ENCODE assay signal across 8 cellular contexts in genomic region chr3:54830658-54831057, GRCh38.
DNase-seq lines count a peak whose midpoint lies in the region; ATAC-seq and TF ChIP-seq lines count a peak whose summit lies in the region.

No MANE protein-coding gene starts in this region.

- no peak overlapping the region for H3K4ac ChIP-seq in trophoblast cell (ENCODE audit: low read depth, low read length)

- H3K4me3 Mint-ChIP-seq in brain: no peak overlapping the region

- no peak for TF ChIP-seq EP300 in suprapubic skin (IDR thresholded peaks at IDR 0.05)

- no peaks in the 10 kb centered on the region for H3K79me2 ChIP-seq in trophoblast cell (ENCODE audit: control insufficient read depth, insufficient read depth, low read length, poor library complexity)

- TF ChIP-seq CTCF in brain (conservative IDR thresholded peaks at IDR 0.05) (peak; percentile 36 to 62), suprapubic skin (IDR thresholded peaks at IDR 0.05) (peak in 1 of 2 donors; percentile 18), adrenal gland (IDR thresholded peaks at IDR 0.05) (peak in 3 of 6 experiments; percentile 29 to 50 (median 42))

- no peak for TF ChIP-seq POLR2A in suprapubic skin (IDR thresholded peaks at IDR 0.05)
- no peak for TF ChIP-seq POLR2A in adrenal gland (IDR thresholded peaks at IDR 0.05)

- H3K36me3 ChIP-seq in trophoblast cell (ENCODE audit: control insufficient read depth in 1 of 2, insufficient read depth in 2 of 2, low read length in 2 of 2): no peaks in the 10 kb centered on the region
- H3K36me3 ChIP-seq in suprapubic skin: no peaks in the 10 kb centered on the region
- H3K36me3 ChIP-seq in adrenal gland (replicated peaks in 1 of 2): no peaks in the 10 kb centered on the region

- no peak overlapping the region for H4K91ac ChIP-seq in trophoblast cell (ENCODE audit: low read depth, low read length)

- H3K23ac ChIP-seq in trophoblast cell (ENCODE audit: low read length): no peak overlapping the region

- H3K4me3 ChIP-seq in trophoblast cell (ENCODE audit: low read depth, low read length) (no peak overlapping the region), suprapubic skin (no peak overlapping the region), adrenal gland (no peak overlapping the region)

- peaks cover 2% of the 10 kb centered on the region for H3K4me1 Mint-ChIP-seq in brain

- peaks cover 4 to 20% (median 11%) of the 10 kb centered on the region in 5 experiments for H3K9me3 Mint-ChIP-seq in brain

- H3K27me3 ChIP-seq in trophoblast cell (ENCODE audit: insufficient read depth, low read length) (no peaks in the 10 kb centered on the region), suprapubic skin (no peaks in the 10 kb centered on the region), adrenal gland (no peaks in the 10 kb centered on the region)

- H3K4me2 ChIP-seq in trophoblast cell (ENCODE audit: low read length): no peak overlapping the region

- H3K27me3 Mint-ChIP-seq in brain: peaks cover 34% of the 10 kb centered on the region

- no peak overlapping the region for H4K12ac ChIP-seq in trophoblast cell (ENCODE audit: low read depth, low read length)

- H2BK120ac ChIP-seq in trophoblast cell (ENCODE audit: insufficient read depth, low read length, poor library complexity): no peak overlapping the region

- no peak overlapping the region for H2BK12ac ChIP-seq in trophoblast cell (ENCODE audit: low read length)

- H2AK5ac ChIP-seq in trophoblast cell (ENCODE audit: low read length): no peak overlapping the region

- no peak overlapping the region for H2BK5ac ChIP-seq in trophoblast cell (ENCODE audit: low read depth, low read length, poor library complexity)

- H3K9me3 ChIP-seq in trophoblast cell (ENCODE audit: insufficient read depth, low read depth, low read length) (peaks cover 3% of the 10 kb centered on the region), suprapubic skin (peaks cover 6% of the 10 kb centered on the region), adrenal gland (replicated peaks in 1 of 3) (peaks cover 0 to 6% (median 0%) of the 10 kb centered on the region in 3 donors)

- H3K79me1 ChIP-seq in trophoblast cell (ENCODE audit: low read length): no peaks in the 10 kb centered on the region

- DNase-seq in SIG-M5 treated with dmso at 0.1 percent for 504 hours (lab: John Stamatoyannopoulos, UW; ENCODE audit: unreplicated experiment): peak; percentile 12
- no peak for DNase-seq in SIG-M5 (lab: John Stamatoyannopoulos, UW)
- DNase-seq in LHCN-M2 (ENCODE audit: low read depth): peak; percentile 15
- peak; percentile 22 to 76 for DNase-seq in trophoblast cell
- no peak for DNase-seq in suprapubic skin (ENCODE audit: low spot score in 2 of 2)
- DNase-seq in adrenal gland: no peak

- no peak overlapping the region for H3K27ac Mint-ChIP-seq in brain

- intact Hi-C loops in adrenal gland (cut with DNase I): no loop called here

- no peak overlapping the region for H3K9ac ChIP-seq in trophoblast cell (ENCODE audit: low read length)

- H3K27ac ChIP-seq in trophoblast cell (ENCODE audit: low read depth, low read length) (no peak overlapping the region), suprapubic skin (no peak overlapping the region), adrenal gland (no peak overlapping the region)

- ATAC-seq in HG03565 (IDR thresholded peaks at IDR 0.05; ENCODE audit: unreplicated experiment): no peak

- no peak overlapping the region for H3K18ac ChIP-seq in trophoblast cell (ENCODE audit: low read length)

- H4K8ac ChIP-seq in trophoblast cell (ENCODE audit: low read depth, low read length): no peak overlapping the region

- no peak overlapping the region for H3K14ac ChIP-seq in trophoblast cell (ENCODE audit: low read length)

- H3K4me1 ChIP-seq in trophoblast cell (ENCODE audit: control insufficient read depth in 1 of 2, insufficient read depth in 2 of 2, low read length in 2 of 2) (peaks cover 0 to 3% of the 10 kb centered on the region in 2 experiments), suprapubic skin (peaks cover 17% of the 10 kb centered on the region), adrenal gland (replicated peaks in 1 of 2) (no peaks in the 10 kb centered on the region)

- no peak overlapping the region for H2AFZ ChIP-seq in trophoblast cell (ENCODE audit: insufficient read depth, low read length, poor library complexity)

- H3K36me3 Mint-ChIP-seq in brain: peaks cover 6% of the 10 kb centered on the region

- no CpG with 5 or more reads among the region's 8 CpGs for WGBS in trophoblast cell (ENCODE audit: extremely low coverage, insufficient coverage, insufficient read length)
- 78% methylated on average over 8 of the region's 8 CpGs for WGBS in suprapubic skin
- 64 to 83% (median 68%) methylated on average over 8 of the region's 8 CpGs for whole genome bisulfite sequencing in adrenal gland, 4 donors

Comparison
In these comparisons a context has a peak if more than half of its experiments do, and no peak if none do; other contexts are left out.
1. DNase-seq: peak in SIG-M5 treated with dmso at 0.1 percent for 504 hours (single experiment), LHCN-M2 (single experiment) and trophoblast cell (2 of 2); none in SIG-M5 (single experiment), suprapubic skin (0 of 2) and adrenal gland (0 of 7).